Comparison of ENCODE assay signal across 8 cellular contexts in genomic region chr16:89217138-89217387, GRCh38. TPM values are rescaled to one million over a fixed set of nuclear protein-coding genes. Genes with fewer than 3 reads are reported as not detected.
DNase-seq lines count a peak whose midpoint lies in the region; ATAC-seq, FAIRE-seq and TF ChIP-seq lines count a peak whose summit lies in the region.

No MANE protein-coding gene starts in this region.

- peak overlapping the region; percentile 90 for H3K4me3 ChIP-seq in K562
- H3K4me3 ChIP-seq in lower lobe of right lung: peak overlapping the region; percentile 92
- H3K4me3 ChIP-seq in tibial nerve: peak overlapping the region; percentile 66 to 81 (median 76)

- no peaks in the 10 kb centered on the region; the same call in 1 of the 2 replicates for H4K20me1 ChIP-seq in K562 (replicated peaks; ENCODE audit: control insufficient read depth, insufficient read depth, low read length)

- DNase-seq in activated T-cell treated with anti-CD3 and anti-CD28 coated beads, Interleukin-2, amount 50 U/mL, for 72 hours: no peak
- no peak for DNase-seq in activated T-cell treated with anti-CD3 and anti-CD28 coated beads, Interleukin-2, amount 50 U/mL, for 1 hour
- DNase-seq in K562 (ENCODE audit: extremely low read depth in 1 of 4, low spot score in 3 of 4): no peak
- DNase-seq in lower lobe of right lung: no peak
- no peak for DNase-seq in tibial nerve (ENCODE audit: low spot score in 2 of 2)
- DNase-seq in DMS153 (lab: John Stamatoyannopoulos, UW): no peak
- no peak for DNase-seq in NCI-H146 treated with DMSO at 0.1 percent for 48 hours (lab: John Stamatoyannopoulos, UW; ENCODE audit: unreplicated experiment)
- DNase-seq in CD1c-positive myeloid dendritic cell (ENCODE audit: extremely low spot score): no peak

- no peak for TF ChIP-seq CTCF in K562 (IDR thresholded peaks at IDR 0.05 in 2 of 3, conservative IDR thresholded peaks at IDR 0.05 in 1 of 3; ENCODE audit: insufficient read depth in 2 of 3, low read depth in 1 of 3, low read length in 3 of 3)
- TF ChIP-seq CTCF in lower lobe of right lung (IDR thresholded peaks at IDR 0.05): no peak
- TF ChIP-seq CTCF in tibial nerve (IDR thresholded peaks at IDR 0.05): no peak

- POLR2A ChIA-PET in K562 (lab: Yijun Ruan, JAX): interaction anchor here (0.8 to 1.0 kb wide), 2 partner anchors 10 to 14 kb away, joined by 3 read pairs; no protein-coding TSS in a partner anchor

- H3K27ac ChIP-seq in K562 (ENCODE audit: extremely low read depth, low read depth, low read length) (peak overlapping the region; percentile 78), lower lobe of right lung (peak overlapping the region; percentile 97), tibial nerve (peak overlapping the region; percentile 83 to 96 (median 94))

- H3K36me3 ChIP-seq in K562 (ENCODE audit: control insufficient read depth, insufficient read depth, low read length): peaks cover 23% of the 10 kb centered on the region
- H3K36me3 ChIP-seq in lower lobe of right lung: peaks cover 14% of the 10 kb centered on the region
- H3K36me3 ChIP-seq in tibial nerve: peaks cover 0 to 21% (median 5%) of the 10 kb centered on the region in 3 donors

- no peaks in the 10 kb centered on the region; the same call in 1 of the 2 replicates for H3K9me3 ChIP-seq in K562 (replicated peaks; ENCODE audit: control insufficient read depth, insufficient read depth, low read depth, low read length)
- H3K9me3 ChIP-seq in lower lobe of right lung: no peaks in the 10 kb centered on the region
- H3K9me3 ChIP-seq in tibial nerve: no peaks in the 10 kb centered on the region

- peak overlapping the region; percentile 87 to 98 for H3K4me3 Mint-ChIP-seq in activated T-cell treated with anti-CD3 and anti-CD28 coated beads, Interleukin-2, amount 50 U/mL, for 72 hours

- H3K36me3 Mint-ChIP-seq in activated T-cell treated with anti-CD3 and anti-CD28 coated beads, Interleukin-2, amount 50 U/mL, for 72 hours (ENCODE audit: insufficient read depth in 2 of 2): peaks cover 0 to 3% of the 10 kb centered on the region in 2 donors

- FAIRE-seq in K562 (lab: Jason Lieb, UNC): no peak

- TF ChIP-seq POLR2A in K562 (conservative IDR thresholded peaks at IDR 0.05) (no peak), tibial nerve (IDR thresholded peaks at IDR 0.05) (no peak)

- H3K79me2 ChIP-seq in K562 (ENCODE audit: control insufficient read depth, insufficient read depth, low read length): peaks cover 34% of the 10 kb centered on the region

- H3K4me2 ChIP-seq in K562 (ENCODE audit: insufficient read depth, low read length): peak overlapping the region; percentile 72

- TF ChIP-seq EP300 in K562 (IDR thresholded peaks at IDR 0.05; ENCODE audit: low read length) (no peak), tibial nerve (IDR thresholded peaks at IDR 0.05) (no peak)

- H3K4me1 Mint-ChIP-seq in activated T-cell treated with anti-CD3 and anti-CD28 coated beads, Interleukin-2, amount 50 U/mL, for 72 hours (ENCODE audit: low read depth): peaks cover 32% of the 10 kb centered on the region

- H2AFZ ChIP-seq in K562 (ENCODE audit: low read depth, low read length): peak overlapping the region; percentile 89; the same call in 1 of the 2 replicates

- TSS peak; percentile 93 for BruUV-seq in K562 (replicated peaks; lab: Mats Ljungman, UMichigan)

- in situ Hi-C loops in K562 (cut with MboI): loop anchor here (10.0 kb wide), 1 partner anchor 402 kb away; the partner anchor contains the start of gene APRT

- intact Hi-C loops in K562 (cut with micrococcal nuclease) (loop anchor here (2.0 to 5.0 kb wide), 4 partner anchors 24 to 404 kb away; partner anchors contain the start of genes CDH15 and SPG7), lower lobe of right lung (cut with DNase I) (no loop called here)

- peak overlapping the region; percentile 98 for H3K27ac Mint-ChIP-seq in activated T-cell treated with anti-CD3 and anti-CD28 coated beads, Interleukin-2, amount 50 U/mL, for 72 hours

- no peaks in the 10 kb centered on the region for H3K9me3 Mint-ChIP-seq in activated T-cell treated with anti-CD3 and anti-CD28 coated beads, Interleukin-2, amount 50 U/mL, for 72 hours

- CTCF ChIA-PET in K562 (lab: Yijun Ruan, JAX; ENCODE audit: low intra/inter-chr PET ratio): interaction anchor here (0.6 to 1.5 kb wide), 4 partner anchors 46 to 481 kb away, joined by 3 to 5 read pairs (median 4); no protein-coding TSS in a partner anchor

- no peaks in the 10 kb centered on the region for H3K9me1 ChIP-seq in K562 (ENCODE audit: control insufficient read depth, insufficient read depth, low read length)

- H3K4me1 ChIP-seq in K562 (replicated peaks in 1 of 2; ENCODE audit: control insufficient read depth in 2 of 2, insufficient read depth in 2 of 2, low read length in 2 of 2) (peaks cover 20 to 31% of the 10 kb centered on the region in 2 experiments; a peak in 4 of 5 replicates), lower lobe of right lung (peaks cover 36% of the 10 kb centered on the region), tibial nerve (peaks cover 0 to 41% (median 12%) of the 10 kb centered on the region in 4 donors)

- H3K9ac ChIP-seq in K562 (ENCODE audit: insufficient read depth in 1 of 2, low read depth in 2 of 2, low read length in 2 of 2): peak overlapping the region; percentile 76 to 99

- H3K27me3 Mint-ChIP-seq in activated T-cell treated with anti-CD3 and anti-CD28 coated beads, Interleukin-2, amount 50 U/mL, for 72 hours (ENCODE audit: low read depth): no peaks in the 10 kb centered on the region

- ATAC-seq in activated T-cell treated with anti-CD3 and anti-CD28 coated beads, Interleukin-2, amount 50 U/mL, for 72 hours (replicated peaks in 1 of 2): no peak
- ATAC-seq in K562 (no peak), lower lobe of right lung (no peak)

- WGBS in K562 (ENCODE audit: insufficient coverage, low coverage, missing lambda C conversion rate): 2% methylated on average over 11 of the region's 11 CpGs
- 0 to 1% methylated on average over 11 of the region's 11 CpGs for WGBS in tibial nerve, 2 donors

- H3K27me3 ChIP-seq in K562 (ENCODE audit: control insufficient read depth in 2 of 2, insufficient read depth in 2 of 2, low read length in 2 of 2): no peaks in the 10 kb centered on the region
- no peaks in the 10 kb centered on the region for H3K27me3 ChIP-seq in lower lobe of right lung (ENCODE audit: low read depth)
- no peaks in the 10 kb centered on the region for H3K27me3 ChIP-seq in tibial nerve

- TF ChIP-seq RAD21 in K562 (CRISPR knock-in tag; conservative IDR thresholded peaks at IDR 0.05 in 1 of 2, IDR thresholded peaks at IDR 0.05 in 1 of 2): no peak

RNA-seq across cellular contexts. Expression of gene ZNF778, which starts 0.4 kb away (rescaled TPM):
- total RNA-seq in activated T-cell treated with anti-CD3 and anti-CD28 coated beads, Interleukin-2, amount 50 U/mL, for 72 hours: 10 to 100 TPM in 1 of 2 donors, 1 to 10 TPM in 1; 7.2 to 10.9 TPM
- total RNA-seq in K562 (2011; cell fraction: chromatin; rRNA removed; ENCODE audit: low replicate concordance): 47.1 and 61.9 TPM in 2 replicates
- 22.5 and 24.7 TPM in 2 replicates for total RNA-seq in K562 (2011; cell fraction: nucleolus; rRNA removed)
- 21.5 and 25.0 TPM in 2 replicates for total RNA-seq in K562 (2011; cell fraction: nucleoplasm; rRNA removed)
- total RNA-seq in K562 (2014; rRNA removed) (18.3 and 26.8 TPM in 2 replicates), K562 (2014; rRNA removed; fragmentation: Illumina TruSeq; extraction: Trizol) (7.4 and 8.2 TPM in 2 replicates), K562 (2015; rRNA removed; fragmentation: Illumina TruSeq; extraction: Trizol) (6.4 and 7.5 TPM in 2 replicates), K562 (2021) (12.4 and 14.3 TPM in 2 replicates), lower lobe of right lung (9.7 TPM), tibial nerve (10 to 100 TPM; 11.2 to 26.0 (median 16.2) TPM)
- polyA plus RNA-seq in K562 (2011; rRNA removed) (6.9 and 9.7 TPM in 2 replicates), K562 (2014; fragmentation: Illumina TruSeq; extraction: Trizol) (7.4 and 7.5 TPM in 2 replicates), K562 (2014; fragmentation: Nextera tagmentation; extraction: Ambion mirVana) (under 1 TPM; 0.70 to 0.80 TPM), K562 (2014; rRNA removed) (33.9 and 60.6 TPM in 2 replicates)
- polyA plus RNA-seq in K562 (2011; cell fraction: cytosol; rRNA removed): 5.1 and 5.2 TPM in 2 replicates
- 12.6 and 18.5 TPM in 2 replicates for polyA plus RNA-seq in K562 (2011; cell fraction: nucleus; rRNA removed)
- 6.3 and 7.9 TPM in 2 replicates for polyA plus RNA-seq in K562 (2012)
- polyA minus RNA-seq in K562 (2011; rRNA and poly(A)+ RNA removed): 16.9 and 19.1 TPM in 2 replicates
- polyA minus RNA-seq in K562 (2011; cell fraction: cytosol; rRNA and poly(A)+ RNA removed): 7.0 and 9.8 TPM in 2 replicates
- polyA minus RNA-seq in K562 (2011; cell fraction: nucleus; rRNA and poly(A)+ RNA removed): 9.3 and 12.1 TPM in 2 replicates

RNA-seq across cellular contexts. Expression of gene SLC22A31, which starts 16.7 kb away (rescaled TPM):
- total RNA-seq in activated T-cell treated with anti-CD3 and anti-CD28 coated beads, Interleukin-2, amount 50 U/mL, for 72 hours: 1 to 10 TPM; 1.3 to 1.6 TPM
- 1.7 and 10.2 TPM in 2 replicates for total RNA-seq in K562 (2011; cell fraction: chromatin; rRNA removed; ENCODE audit: low replicate concordance)
- 8.4 and 9.0 TPM in 2 replicates for total RNA-seq in K562 (2011; cell fraction: nucleolus; rRNA removed)
- total RNA-seq in K562 (2011; cell fraction: nucleoplasm; rRNA removed): 3.0 and 3.2 TPM in 2 replicates
- total RNA-seq in K562 (2014; rRNA removed): 0.54 and 0.86 TPM in 2 replicates
- total RNA-seq in K562 (2014; rRNA removed; fragmentation: Illumina TruSeq; extraction: Trizol): not detected in 2 replicates
- 0.15 and 0.29 TPM in 2 replicates for total RNA-seq in K562 (2015; rRNA removed; fragmentation: Illumina TruSeq; extraction: Trizol)
- 1.1 and 1.3 TPM in 2 replicates for total RNA-seq in K562 (2021)
- polyA plus RNA-seq in K562 (2011; rRNA removed): 0.39 and 1.9 TPM in 2 replicates
- polyA plus RNA-seq in K562 (2011; cell fraction: cytosol; rRNA removed): 0.94 and 0.97 TPM in 2 replicates
- 21.9 and 26.1 TPM in 2 replicates for polyA plus RNA-seq in K562 (2011; cell fraction: nucleus; rRNA removed)
- 0.74 and 1.7 TPM in 2 replicates for polyA plus RNA-seq in K562 (2012)
- 0.36 and 0.47 TPM in 2 replicates for polyA plus RNA-seq in K562 (2014; fragmentation: Illumina TruSeq; extraction: Trizol)
- polyA plus RNA-seq in K562 (2014; fragmentation: Nextera tagmentation; extraction: Ambion mirVana): not detected
- 2.2 and 2.4 TPM in 2 replicates for polyA plus RNA-seq in K562 (2014; rRNA removed)
- not detected in 2 replicates for polyA minus RNA-seq in K562 (2011; rRNA and poly(A)+ RNA removed)
- 0.76 TPM in 1 of 2 replicates, not detected in the other for polyA minus RNA-seq in K562 (2011; cell fraction: cytosol; rRNA and poly(A)+ RNA removed)
- 1.9 and 3.9 TPM in 2 replicates for polyA minus RNA-seq in K562 (2011; cell fraction: nucleus; rRNA and poly(A)+ RNA removed)
- 132 TPM for total RNA-seq in lower lobe of right lung
- 1 to 10 TPM in 2 of 4 donors, not detected in 2; 1.4 to 3.3 TPM for total RNA-seq in tibial nerve

RNA-seq across cellular contexts. Expression of gene CDH15, which starts 45.5 kb away (rescaled TPM):
- total RNA-seq in activated T-cell treated with anti-CD3 and anti-CD28 coated beads, Interleukin-2, amount 50 U/mL, for 72 hours: not detected
- 0.37 TPM in 1 of 2 replicates, not detected in the other for total RNA-seq in K562 (2011; cell fraction: chromatin; rRNA removed; ENCODE audit: low replicate concordance)
- total RNA-seq in K562 (2011; cell fraction: nucleolus; rRNA removed): 0.33 TPM in 1 of 2 replicates, not detected in the other
- not detected in 2 replicates for total RNA-seq in K562 (2011; cell fraction: nucleoplasm; rRNA removed)
- 0.16 and 0.18 TPM in 2 replicates for total RNA-seq in K562 (2014; rRNA removed)
- total RNA-seq in K562 (2014; rRNA removed; fragmentation: Illumina TruSeq; extraction: Trizol): not detected in 2 replicates
- not detected in 2 replicates for total RNA-seq in K562 (2015; rRNA removed; fragmentation: Illumina TruSeq; extraction: Trizol)
- total RNA-seq in K562 (2021): 0.07 and 0.11 TPM in 2 replicates
- 0.03 TPM in 1 of 2 replicates, not detected in the other for polyA plus RNA-seq in K562 (2011; rRNA removed)
- 0.03 and 0.12 TPM in 2 replicates for polyA plus RNA-seq in K562 (2011; cell fraction: cytosol; rRNA removed)
- 0.08 and 0.09 TPM in 2 replicates for polyA plus RNA-seq in K562 (2011; cell fraction: nucleus; rRNA removed)
- polyA plus RNA-seq in K562 (2012): 0.11 and 0.12 TPM in 2 replicates
- not detected in 2 replicates for polyA plus RNA-seq in K562 (2014; fragmentation: Illumina TruSeq; extraction: Trizol)
- not detected for polyA plus RNA-seq in K562 (2014; fragmentation: Nextera tagmentation; extraction: Ambion mirVana)
- not detected in 2 replicates for polyA plus RNA-seq in K562 (2014; rRNA removed)
- polyA minus RNA-seq in K562 (2011; rRNA and poly(A)+ RNA removed): not detected in 2 replicates
- not detected in 2 replicates for polyA minus RNA-seq in K562 (2011; cell fraction: cytosol; rRNA and poly(A)+ RNA removed)
- polyA minus RNA-seq in K562 (2011; cell fraction: nucleus; rRNA and poly(A)+ RNA removed): not detected in 2 replicates
- total RNA-seq in lower lobe of right lung: 0.50 TPM
- total RNA-seq in tibial nerve: 1 to 10 TPM in 2 of 4 donors, under 1 TPM in 2; 0.84 to 8.1 (median 1.9) TPM

Comparison
In these comparisons a context has a peak if more than half of its experiments do, and no peak if none do; other contexts are left out.
1. RNA of gene SLC22A31, which starts 16.7 kb away (total RNA-seq): 132 TPM in lower lobe of right lung (single experiment); 1.3 to 1.6 TPM in activated T-cell treated with anti-CD3 and anti-CD28 coated beads, Interleukin-2, amount 50 U/mL, for 72 hours, 1.4 to 3.3 TPM in tibial nerve and 0.15 to 10.2 TPM in K562; every median in the first group is over 10 times any median in the second.
2. Peak in every context shown above with its lines, with median percentiles within 50 percentile points of each other: H3K27ac ChIP-seq and H3K4me3 ChIP-seq.